ENCODE assay signal across 8 cellular contexts in the genomic region with DNA sequence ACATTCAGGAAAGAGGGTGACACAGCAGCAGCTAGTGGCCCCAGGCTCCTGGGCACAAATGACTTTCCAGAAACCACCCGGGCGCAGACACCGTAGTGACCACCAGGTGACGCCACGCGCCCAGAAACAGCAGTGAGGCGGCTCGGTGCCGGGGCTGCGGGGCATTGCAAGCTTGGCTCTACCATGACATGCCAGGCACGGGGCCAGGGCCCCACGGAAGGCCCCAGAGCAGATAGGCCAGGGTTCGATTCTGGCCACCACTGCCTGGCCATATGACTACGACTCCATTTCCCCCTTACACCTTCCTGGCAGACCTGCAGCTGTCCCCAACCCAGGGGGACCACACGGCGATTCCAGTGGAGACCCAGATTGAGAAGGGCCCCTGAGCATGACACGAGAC. TPM values are rescaled to one million over a fixed set of nuclear protein-coding genes. Genes with fewer than 3 reads are reported as not detected.
DNase-seq lines count a peak whose midpoint lies in the region; ATAC-seq and TF ChIP-seq lines count a peak whose summit lies in the region.

No MANE protein-coding gene starts in this region.

- TF ChIP-seq POLR2A in HCT116 (IDR thresholded peaks at IDR 0.05; ENCODE audit: borderline replicate concordance, extremely low read depth, insufficient read depth, insufficient read length), result no peak

- H3K9me3 Mint-ChIP-seq in central memory CD8-positive, alpha-beta T cell, result no peaks in the 10 kb centered on the region

- no peak overlapping the region for H2AFZ ChIP-seq in HCT116 (ENCODE audit: low read depth, low read length, poor library complexity, severe bottlenecking)

- CTCF ChIA-PET in HCT116 (lab: Charles Lee), result interaction anchor here (1.1 to 3.2 kb wide), 9 partner anchors 12 to 296 kb away, joined by 3 to 29 read pairs (median 5); a partner anchor contains a TSS

- DNase-seq in HCT116 (ENCODE audit: low read depth, low spot score) (peak; percentile 21), NCI-H460 (ENCODE audit: extremely low read depth, low read depth) (peak; percentile 71), left lung (peak; percentile 80 to 94)
- DNase-seq in activated CD4-positive, alpha-beta T cell treated with anti-CD3 and anti-CD28 coated beads for 4 hours, result peak; percentile 80 to 84
- DNase-seq in central memory CD8-positive, alpha-beta T cell (ENCODE audit: low spot score in 2 of 2), result peak; percentile 77 to 79
- peak; percentile 77 to 84 for DNase-seq in stimulated activated CD4-positive, alpha-beta T cell treated with anti-CD3 and anti-CD28 coated beads, Interleukin-4, amount 100 ng/mL, for 4 hours

- H3K4me3 Mint-ChIP-seq in central memory CD8-positive, alpha-beta T cell, result no peak overlapping the region

- H3K27ac ChIP-seq in C4-2B (no peak overlapping the region), HCT116 (ENCODE audit: low read depth, low read length) (no peak overlapping the region), left lung (no peak overlapping the region)

- intact Hi-C loops in HCT116 (cut with micrococcal nuclease), result loop anchor here (1.0 kb wide), 1 partner anchor 32 kb away; no protein-coding TSS in a partner anchor
- intact Hi-C loops in left lung (cut with DNase I), result no loop called here

- H3K4me2 ChIP-seq in HCT116 (ENCODE audit: low read length), result no peak overlapping the region

- TF ChIP-seq CTCF in C4-2B (conservative IDR thresholded peaks at IDR 0.05) (peak; percentile 98), HCT116 (IDR thresholded peaks at IDR 0.05 in 2 of 3, conservative IDR thresholded peaks at IDR 0.05 in 1 of 3; ENCODE audit: borderline replicate concordance in 1 of 3, insufficient read depth in 1 of 3, low read depth in 2 of 3, low read length in 2 of 3) (peak; percentile 74 to 95 (median 76)), left lung (IDR thresholded peaks at IDR 0.05) (peak; percentile 89 to 95)

- peaks cover 10% of the 10 kb centered on the region for H3K4me1 Mint-ChIP-seq in central memory CD8-positive, alpha-beta T cell

- peaks cover 2% of the 10 kb centered on the region for H3K36me3 Mint-ChIP-seq in central memory CD8-positive, alpha-beta T cell (ENCODE audit: insufficient read depth)

- POLR2A ChIA-PET in HCT116 (lab: Charles Lee), result no interaction called here

- no peak overlapping the region for H3K4me3 ChIP-seq in HCT116 (replicated peaks in 1 of 2; ENCODE audit: low read depth in 1 of 2, low read length in 2 of 2)
- H3K4me3 ChIP-seq in left lung, result no peak overlapping the region

- no peak overlapping the region for H3K27ac Mint-ChIP-seq in central memory CD8-positive, alpha-beta T cell (ENCODE audit: low read depth)

- RAD21 ChIA-PET in HCT116 (lab: Charles Lee; ENCODE audit: low non-redundant PET in 1 of 2, low total read pairs in 2 of 2, uncharacterized antibody in 2 of 2, unreplicated experiment in 2 of 2), result interaction anchor here in 1 of 2 experiments (0.8 kb wide), 1 partner anchor 31 kb away, joined by 3 read pairs; no protein-coding TSS in a partner anchor

- H3K27me3 ChIP-seq in HCT116 (ENCODE audit: insufficient read depth, low read length) (no peaks in the 10 kb centered on the region), left lung (peaks cover 0 to under 1% of the 10 kb centered on the region in 2 donors)

- no peaks in the 10 kb centered on the region for H3K9me3 ChIP-seq in HCT116 (ENCODE audit: control insufficient read depth in 1 of 2, insufficient read depth in 1 of 2, low read depth in 1 of 2, low read length in 2 of 2)
- no peaks in the 10 kb centered on the region for H3K9me3 ChIP-seq in left lung

- H3K4me1 ChIP-seq in HCT116 (ENCODE audit: control insufficient read depth in 1 of 2, insufficient read depth in 2 of 2, low read length in 2 of 2) (peaks cover 3 to 12% of the 10 kb centered on the region in 2 experiments; a peak in 3 of 4 replicates), left lung (peaks cover 7 to 29% of the 10 kb centered on the region in 2 donors)

- no TSS peak for BruUV-seq in HCT116 (replicated peaks; lab: Mats Ljungman, UMichigan)

- TF ChIP-seq RAD21 in HCT116 (IDR thresholded peaks at IDR 0.05; ENCODE audit: low read depth), result peak; percentile 93

- peaks cover 22% of the 10 kb centered on the region for H3K27me3 Mint-ChIP-seq in central memory CD8-positive, alpha-beta T cell

- no peak overlapping the region for H3K9ac ChIP-seq in HCT116 (ENCODE audit: low read length)

- H3K9me2 ChIP-seq in HCT116 (ENCODE audit: insufficient read depth), result no peaks in the 10 kb centered on the region

- ATAC-seq in HCT116 (peak; percentile 92), left lung (peak; percentile 93), GM21529 (IDR thresholded peaks at IDR 0.05; ENCODE audit: unreplicated experiment) (no peak)
- peak; percentile 85 for ATAC-seq in central memory CD8-positive, alpha-beta T cell (replicated peaks; ENCODE audit: extremely low read depth, poor library complexity, severe bottlenecking)

- no peaks in the 10 kb centered on the region for H3K36me3 ChIP-seq in HCT116 (ENCODE audit: control insufficient read depth in 1 of 2, insufficient read depth in 2 of 2, low read length in 2 of 2)
- peaks cover 0 to 40% of the 10 kb centered on the region in 2 donors for H3K36me3 ChIP-seq in left lung

- H3K79me2 ChIP-seq in HCT116 (ENCODE audit: insufficient read depth, low read length), result no peaks in the 10 kb centered on the region

- no peaks in the 10 kb centered on the region for H4K20me1 ChIP-seq in HCT116 (ENCODE audit: insufficient read depth)

TF ChIP-seq in HCT116, 20 proteins besides CTCF, POLR2A, EP300 and RAD21:
- TF ChIP-seq CBX3 (IDR thresholded peaks at IDR 0.05; ENCODE audit: low read depth) (no peak), YY1 (IDR thresholded peaks at IDR 0.05; ENCODE audit: extremely low read depth, insufficient replicate concordance, low read depth, low read length) (no peak), ZNF274 (IDR thresholded peaks at IDR 0.05; ENCODE audit: low read depth, low read length) (no peak), ZFX (IDR thresholded peaks at IDR 0.05) (no peak), EZH2 (IDR thresholded peaks at IDR 0.05) (no peak), EGR1 (IDR thresholded peaks at IDR 0.05; ENCODE audit: low read depth) (no peak), EZH2phosphoT487 (IDR thresholded peaks at IDR 0.05; ENCODE audit: borderline replicate concordance) (no peak)
- TF ChIP-seq, protein P1, sequence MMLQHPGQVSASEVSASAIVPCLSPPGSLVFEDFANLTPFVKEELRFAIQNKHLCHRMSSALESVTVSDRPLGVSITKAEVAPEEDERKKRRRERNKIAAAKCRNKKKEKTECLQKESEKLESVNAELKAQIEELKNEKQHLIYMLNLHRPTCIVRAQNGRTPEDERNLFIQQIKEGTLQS (IDR thresholded peaks at IDR 0.05), result no peak

RNA-seq across cellular contexts. Expression of a gene that starts 6.7 kb away (rescaled TPM):
- total RNA-seq in HCT116 (2021; ENCODE audit: unreplicated experiment) (19.8 TPM), left lung (10 to 100 TPM; 33.4 to 45.0 TPM)
- polyA plus RNA-seq in HCT116 (2012), result 19.2 and 21.1 TPM in 2 replicates
- 22.2 and 23.3 TPM in 2 replicates for total RNA-seq in NCI-H460 (2014; rRNA removed; shearing (Covaris generic))
- polyA plus RNA-seq in NCI-H460 (2014; cell fraction: nucleus; rRNA removed), result 99.6 and 117 TPM in 2 replicates

RNA-seq across cellular contexts. Expression of a gene that starts 12.1 kb away (rescaled TPM):
- total RNA-seq in HCT116 (2021; ENCODE audit: unreplicated experiment) (24.5 TPM), left lung (10 to 100 TPM; 19.1 to 22.2 TPM)
- 19.8 and 25.7 TPM in 2 replicates for polyA plus RNA-seq in HCT116 (2012)
- total RNA-seq in NCI-H460 (2014; rRNA removed; shearing (Covaris generic)), result 10.6 and 15.5 TPM in 2 replicates
- 33.5 and 39.7 TPM in 2 replicates for polyA plus RNA-seq in NCI-H460 (2014; cell fraction: nucleus; rRNA removed)

RNA-seq across cellular contexts. Expression of a gene that starts 12.3 kb away (rescaled TPM):
- total RNA-seq in HCT116 (2021; ENCODE audit: unreplicated experiment), result 32.6 TPM
- polyA plus RNA-seq in HCT116 (2012), result 33.4 and 36.1 TPM in 2 replicates
- total RNA-seq in NCI-H460 (2014; rRNA removed; shearing (Covaris generic)), result 84.4 and 136 TPM in 2 replicates
- 136 and 185 TPM in 2 replicates for polyA plus RNA-seq in NCI-H460 (2014; cell fraction: nucleus; rRNA removed)
- 10 to 100 TPM; 46.3 to 47.6 TPM for total RNA-seq in left lung

RNA-seq across cellular contexts. Expression of a gene that starts 12.3 kb away (rescaled TPM):
- total RNA-seq in HCT116 (2021; ENCODE audit: unreplicated experiment), result 22.7 TPM
- 15.2 and 17.1 TPM in 2 replicates for polyA plus RNA-seq in HCT116 (2012)
- 12.6 and 13.3 TPM in 2 replicates for total RNA-seq in NCI-H460 (2014; rRNA removed; shearing (Covaris generic))
- polyA plus RNA-seq in NCI-H460 (2014; cell fraction: nucleus; rRNA removed), result 16.4 and 16.7 TPM in 2 replicates
- total RNA-seq in left lung, result 10 to 100 TPM; 12.6 to 13.4 TPM

Comparison
In these comparisons a context has a peak if more than half of its experiments do, and no peak if none do; other contexts are left out.
1. DNase-seq: peak in every context shown above with its lines; median percentile 87 in left lung; 82 in activated CD4-positive, alpha-beta T cell treated with anti-CD3 and anti-CD28 coated beads for 4 hours; 80 in stimulated activated CD4-positive, alpha-beta T cell treated with anti-CD3 and anti-CD28 coated beads, Interleukin-4, amount 100 ng/mL, for 4 hours; 78 in central memory CD8-positive, alpha-beta T cell; 71 in NCI-H460; 21 in HCT116.